In genomic region chr5:113804264-113804663, GRCh38 we compare ENCODE assay signal across 2 cellular contexts.
TF ChIP-seq lines count a peak whose summit lies in the region.

No MANE protein-coding gene starts in this region.

TF ChIP-seq in IMR-90, 13 proteins besides CTCF, POLR2A, EP300 and RAD21:
- TF ChIP-seq MAZ (IDR thresholded peaks at IDR 0.05; ENCODE audit: borderline replicate concordance, low read depth, low read length) (no peak), MXI1 (IDR thresholded peaks at IDR 0.05; ENCODE audit: borderline replicate concordance, low read depth, low read length) (no peak), BHLHE40 (IDR thresholded peaks at IDR 0.05; ENCODE audit: low read depth, low read length) (no peak), MAFK (IDR thresholded peaks at IDR 0.05; ENCODE audit: low read depth, low read length) (no peak), RCOR1 (IDR thresholded peaks at IDR 0.05; ENCODE audit: insufficient replicate concordance, low read length) (no peak), NFE2L2 (IDR thresholded peaks at IDR 0.05; ENCODE audit: low read depth, low read length) (no peak), ELK1 (IDR thresholded peaks at IDR 0.05; ENCODE audit: borderline replicate concordance, low read depth, low read length) (no peak), CEBPB (IDR thresholded peaks at IDR 0.05; ENCODE audit: low read depth, low read length) (no peak), USF2 (IDR thresholded peaks at IDR 0.05; ENCODE audit: low read depth, low read length) (no peak), CHD1 (IDR thresholded peaks at IDR 0.05; ENCODE audit: low read depth, low read length) (no peak), SMC3 (IDR thresholded peaks at IDR 0.05; ENCODE audit: low read depth, low read length) (no peak), FOS (IDR thresholded peaks at IDR 0.05; ENCODE audit: low read depth, low read length) (no peak), RFX5 (IDR thresholded peaks at IDR 0.05; ENCODE audit: low read depth, low read length) (no peak)

TF ChIP-seq in H1, 55 proteins besides CTCF, POLR2A, EP300 and RAD21:
- 0 out of 2 replicates have a peak, but pooled peaks have one; percentile 40 for TF ChIP-seq BACH1 (IDR thresholded peaks at IDR 0.05; ENCODE audit: low read length)
- TF ChIP-seq SP2 (IDR thresholded peaks at IDR 0.05; ENCODE audit: low read length), result no peak
- no peak for TF ChIP-seq SIN3A (conservative IDR thresholded peaks at IDR 0.05 in 1 of 2, IDR thresholded peaks at IDR 0.05 in 1 of 2; ENCODE audit: low read depth in 1 of 2, low read length in 2 of 2)
- peak; percentile 24; the same call in 1 of the 2 replicates for TF ChIP-seq MAFK (IDR thresholded peaks at IDR 0.05; ENCODE audit: low read depth, low read length)
